In genomic region chr7:36103837-36104561, GRCh38 we compare ENCODE assay signal across 14 cellular contexts. TPM values are rescaled to one million over a fixed set of nuclear protein-coding genes. Genes with fewer than 3 reads are reported as not detected.
A peak's percentile ranks its signal among the peaks of the same experiment; 100 is the strongest.
DNase-seq lines count a peak whose midpoint lies in the region; ATAC-seq lines count a peak whose summit lies in the region.
"Had no signal": no experiment of that assay in that cellular context is flagged by ENCODE, and none has a peak within 500 bp of the region (broad histone marks: within the 10 kb centered on the region; RNA-seq: fewer than 3 reads in every experiment).

No MANE protein-coding gene starts in this region.

- H3K9ac ChIP-seq in mesendoderm (ENCODE audit: low read length), result no peak overlapping the region
- H3K9ac ChIP-seq: BLaER1, GM23248 had no signal

- no peak overlapping the region for H2BK5ac ChIP-seq in mesendoderm (ENCODE audit: low read length)

- no peaks in the 10 kb centered on the region for H3K27me3 ChIP-seq in mesendoderm (ENCODE audit: insufficient read depth, low read length, poor library complexity)
- H3K27me3 ChIP-seq: BLaER1 had no signal

- no peaks in the 10 kb centered on the region for H3K79me1 ChIP-seq in mesendoderm (ENCODE audit: low read length)

- H2AK5ac ChIP-seq in mesendoderm (ENCODE audit: low read length), result no peak overlapping the region

- H3K4me2 ChIP-seq in mesendoderm (ENCODE audit: low read length), result no peak overlapping the region
- H3K4me2 ChIP-seq: BLaER1 had no signal

- H3K27ac Mint-ChIP-seq in activated naive CD8-positive, alpha-beta T cell treated with anti-CD3 and anti-CD28 coated beads for 36 hours, result no peak overlapping the region

- no peak overlapping the region for H3K4me3 ChIP-seq in mesendoderm (ENCODE audit: low read length)
- H3K4me3 ChIP-seq: BLaER1, GM23248 had no signal

- no peak overlapping the region for H2BK120ac ChIP-seq in mesendoderm (ENCODE audit: low read depth, low read length)

- no peaks in the 10 kb centered on the region for H3K4me1 Mint-ChIP-seq in activated naive CD8-positive, alpha-beta T cell treated with anti-CD3 and anti-CD28 coated beads for 36 hours
- H3K4me1 Mint-ChIP-seq: CD8-positive, alpha-beta memory T cell had no signal

- no peaks in the 10 kb centered on the region for H3K79me2 ChIP-seq in mesendoderm (ENCODE audit: control insufficient read depth, insufficient read depth, low read length)

- H3K4me3 Mint-ChIP-seq in activated naive CD8-positive, alpha-beta T cell treated with anti-CD3 and anti-CD28 coated beads for 36 hours, result no peak overlapping the region
- H3K4me3 Mint-ChIP-seq: CD8-positive, alpha-beta memory T cell had no signal

- H2BK15ac ChIP-seq in mesendoderm (replicated peaks; ENCODE audit: low read depth), result no peak overlapping the region

- H3K4ac ChIP-seq in mesendoderm (ENCODE audit: low read depth, low read length), result no peak overlapping the region

- no peak overlapping the region for H3K27ac ChIP-seq in mesendoderm (ENCODE audit: low read depth, low read length)
- H3K27ac ChIP-seq: BLaER1, GM23248 had no signal

- no peaks in the 10 kb centered on the region for H3K4me1 ChIP-seq in mesendoderm (ENCODE audit: control insufficient read depth, low read depth, low read length)
- H3K4me1 ChIP-seq: Caco-2 had no signal

- DNase-seq in amniotic epithelial cell (ENCODE audit: low read depth), result peak; percentile 23
- DNase-seq in mesendoderm, result no peak
- DNase-seq in head of caudate nucleus, result no peak
- no peak for DNase-seq in NCI-H1436 (lab: John Stamatoyannopoulos, UW)
- DNase-seq in epidermal melanocyte (ENCODE audit: insufficient read length, low spot score), result no peak
- DNase-seq in activated naive CD8-positive, alpha-beta T cell treated with anti-CD3 and anti-CD28 coated beads for 36 hours, result no peak
- DNase-seq: Caco-2; CD8-positive, alpha-beta memory T cell; DND-41; GDM1; GM23248; H7 had no signal

- intact Hi-C loops in head of caudate nucleus (cut with DNase I), result no loop called here

- ATAC-seq in HG02885 (IDR thresholded peaks at IDR 0.05; ENCODE audit: poor library complexity, unreplicated experiment), result peak; percentile 45

- H3K36me3 ChIP-seq in mesendoderm (ENCODE audit: control insufficient read depth, insufficient read depth, low read length), result no peaks in the 10 kb centered on the region
- H3K36me3 ChIP-seq: BLaER1 had no signal

- H3K18ac ChIP-seq in mesendoderm (ENCODE audit: low read length), result no peak overlapping the region

- H3K27me3 Mint-ChIP-seq in activated naive CD8-positive, alpha-beta T cell treated with anti-CD3 and anti-CD28 coated beads for 36 hours, result no peaks in the 10 kb centered on the region

- no peaks in the 10 kb centered on the region for H3K9me3 Mint-ChIP-seq in activated naive CD8-positive, alpha-beta T cell treated with anti-CD3 and anti-CD28 coated beads for 36 hours

- H4K8ac ChIP-seq in mesendoderm (ENCODE audit: low read depth, low read length), result peak overlapping the region; percentile 31

- H3K56ac ChIP-seq in mesendoderm (ENCODE audit: low read length), result no peak overlapping the region

- no peak overlapping the region for H4K5ac ChIP-seq in mesendoderm (ENCODE audit: low read length)

- no peak overlapping the region for H3K23ac ChIP-seq in mesendoderm (ENCODE audit: low read length)

- no peaks in the 10 kb centered on the region for H3K36me3 Mint-ChIP-seq in activated naive CD8-positive, alpha-beta T cell treated with anti-CD3 and anti-CD28 coated beads for 36 hours

- no CpG with 5 or more reads among the region's 3 CpGs for WGBS in mesendoderm (ENCODE audit: extremely low coverage, insufficient coverage, low lambda C conversion rate)

RNA-seq across cellular contexts. Expression of gene EEPD1, which starts 49.1 kb away (rescaled TPM):
- 3.6 TPM for polyA plus RNA-seq in mesendoderm (2013, experiment 1 of 2)
- polyA plus RNA-seq in mesendoderm (2013, experiment 2 of 2), result 4.5 TPM
- under 1 TPM; 0.62 to 0.82 TPM for total RNA-seq in activated naive CD8-positive, alpha-beta T cell treated with anti-CD3 and anti-CD28 coated beads for 36 hours
